Comparison of ENCODE assay signal across 1 cellular context in the genomic region with DNA sequence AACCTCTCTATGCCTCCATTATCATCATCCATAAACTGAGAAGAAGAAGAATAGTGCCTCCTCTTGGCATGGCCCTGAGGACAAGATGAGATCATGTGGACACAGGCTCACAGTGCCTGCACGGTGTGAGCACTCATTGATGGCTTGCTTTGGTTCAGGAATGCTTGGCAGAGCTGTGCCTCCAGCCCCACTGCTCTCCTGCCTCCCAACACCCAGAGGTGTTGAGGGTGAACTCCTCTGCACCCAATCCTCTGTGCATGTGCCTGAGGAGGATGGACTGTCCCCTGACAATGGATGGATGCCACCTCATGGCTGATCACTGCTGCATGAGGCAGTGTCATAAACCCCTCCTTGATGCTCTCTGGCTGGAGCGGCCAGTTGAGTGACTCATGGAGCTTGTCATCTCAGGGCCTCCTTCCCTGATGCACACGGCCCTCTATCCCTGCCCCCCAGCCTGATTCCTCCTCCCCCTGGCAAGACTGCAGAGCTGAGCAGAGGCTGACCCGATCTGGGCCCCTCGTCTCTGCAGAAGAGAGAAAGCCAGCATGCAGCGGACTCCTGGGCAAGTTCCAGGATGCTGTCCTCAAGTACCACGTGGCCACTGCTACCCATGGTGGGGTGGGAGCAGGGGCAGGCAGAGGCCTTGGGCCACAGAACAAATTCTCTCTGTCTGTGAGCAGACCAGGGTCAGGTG.
TF ChIP-seq lines count a peak whose summit lies in the region.

No MANE protein-coding gene starts in this region.

TF ChIP-seq in IMR-90, 13 proteins besides CTCF, POLR2A, EP300 and RAD21 (continued from another document):
- TF ChIP-seq, protein P1, sequence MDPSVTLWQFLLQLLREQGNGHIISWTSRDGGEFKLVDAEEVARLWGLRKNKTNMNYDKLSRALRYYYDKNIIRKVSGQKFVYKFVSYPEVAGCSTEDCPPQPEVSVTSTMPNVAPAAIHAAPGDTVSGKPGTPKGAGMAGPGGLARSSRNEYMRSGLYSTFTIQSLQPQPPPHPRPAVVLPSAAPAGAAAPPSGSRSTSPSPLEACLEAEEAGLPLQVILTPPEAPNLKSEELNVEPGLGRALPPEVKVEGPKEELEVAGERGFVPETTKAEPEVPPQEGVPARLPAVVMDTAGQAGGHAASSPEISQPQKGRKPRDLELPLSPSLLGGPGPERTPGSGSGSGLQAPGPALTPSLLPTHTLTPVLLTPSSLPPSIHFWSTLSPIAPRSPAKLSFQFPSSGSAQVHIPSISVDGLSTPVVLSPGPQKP (IDR thresholded peaks at IDR 0.05; ENCODE audit: borderline replicate concordance, low read depth, low read length): no peak
- peak; percentile 82 for TF ChIP-seq FOS (IDR thresholded peaks at IDR 0.05; ENCODE audit: low read depth, low read length)
- no peak for TF ChIP-seq RFX5 (IDR thresholded peaks at IDR 0.05; ENCODE audit: low read depth, low read length)
- TF ChIP-seq MXI1 (IDR thresholded peaks at IDR 0.05; ENCODE audit: borderline replicate concordance, low read depth, low read length): no peak; the same call in 1 of the 2 replicates
- peak; percentile 85 for TF ChIP-seq BHLHE40 (IDR thresholded peaks at IDR 0.05; ENCODE audit: low read depth, low read length)
- no peak for TF ChIP-seq MAFK (IDR thresholded peaks at IDR 0.05; ENCODE audit: low read depth, low read length)
- TF ChIP-seq, protein P2, sequence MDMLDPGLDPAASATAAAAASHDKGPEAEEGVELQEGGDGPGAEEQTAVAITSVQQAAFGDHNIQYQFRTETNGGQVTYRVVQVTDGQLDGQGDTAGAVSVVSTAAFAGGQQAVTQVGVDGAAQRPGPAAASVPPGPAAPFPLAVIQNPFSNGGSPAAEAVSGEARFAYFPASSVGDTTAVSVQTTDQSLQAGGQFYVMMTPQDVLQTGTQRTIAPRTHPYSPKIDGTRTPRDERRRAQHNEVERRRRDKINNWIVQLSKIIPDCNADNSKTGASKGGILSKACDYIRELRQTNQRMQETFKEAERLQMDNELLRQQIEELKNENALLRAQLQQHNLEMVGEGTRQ (IDR thresholded peaks at IDR 0.05; ENCODE audit: low read depth, low read length): peak; percentile 51; the same call in 1 of the 2 replicates
- TF ChIP-seq RCOR1 (IDR thresholded peaks at IDR 0.05; ENCODE audit: insufficient replicate concordance, low read length): no peak
- peak; percentile 63; the same call in 1 of the 2 replicates for TF ChIP-seq MAZ (IDR thresholded peaks at IDR 0.05; ENCODE audit: borderline replicate concordance, low read depth, low read length)
